In genomic region chr12:75977590-75977951, GRCh38 we compare ENCODE assay signal across 8 cellular contexts. TPM values are rescaled to one million over a fixed set of nuclear protein-coding genes. Genes with fewer than 3 reads are reported as not detected.
DNase-seq lines count a peak whose midpoint lies in the region; ATAC-seq and TF ChIP-seq lines count a peak whose summit lies in the region.

No MANE protein-coding gene starts in this region.

- ATAC-seq in GM19324 (IDR thresholded peaks at IDR 0.05; ENCODE audit: low FRiP score, unreplicated experiment) (peak; percentile 6), HG03354 (IDR thresholded peaks at IDR 0.05; ENCODE audit: poor library complexity, severe bottlenecking, unreplicated experiment) (peak; percentile 6), gastrocnemius medialis (no peak), HG03571 (IDR thresholded peaks at IDR 0.05; ENCODE audit: unreplicated experiment) (no peak)

- intact Hi-C loops in colonic mucosa (cut with DNase I) = no loop called here
- intact Hi-C loops in gastrocnemius medialis (cut with DNase I; ENCODE audit: low total_unique reads) = no loop called here

- H3K4me1 ChIP-seq in colonic mucosa (peaks cover 6% of the 10 kb centered on the region), gastrocnemius medialis (peaks cover 8 to 14% of the 10 kb centered on the region in 2 donors)

- H3K27ac ChIP-seq in colonic mucosa = peak overlapping the region; percentile 71
- peak overlapping the region; percentile 34 to 68 (median 54) for H3K27ac ChIP-seq in gastrocnemius medialis

- H3K4me3 ChIP-seq in colonic mucosa (no peak overlapping the region), gastrocnemius medialis (no peak overlapping the region)

- TF ChIP-seq POLR2A in gastrocnemius medialis (IDR thresholded peaks at IDR 0.05) = no peak

- no peak overlapping the region for H3K9ac ChIP-seq in colonic mucosa (ENCODE audit: low read depth in 2 of 2, low read length in 2 of 2)

- H3K9me3 ChIP-seq in colonic mucosa (no peaks in the 10 kb centered on the region), gastrocnemius medialis (no peaks in the 10 kb centered on the region)

- DNase-seq in colonic mucosa (no peak), gastrocnemius medialis (no peak), DMS79 treated with DMSO at 0.1 percent for 48 hours (lab: John Stamatoyannopoulos, UW) (no peak), HT-29 (ENCODE audit: low spot score) (no peak)
- DNase-seq in activated CD4-positive, CD25-positive, alpha-beta regulatory T cell (lab: John Stamatoyannopoulos, UW) = no peak

- H3K27me3 ChIP-seq in colonic mucosa (no peaks in the 10 kb centered on the region), gastrocnemius medialis (no peaks in the 10 kb centered on the region)

- no peaks in the 10 kb centered on the region for H3K36me3 ChIP-seq in colonic mucosa
- H3K36me3 ChIP-seq in gastrocnemius medialis = no peaks in the 10 kb centered on the region

- TF ChIP-seq CTCF in colonic mucosa (IDR thresholded peaks at IDR 0.05) (no peak), gastrocnemius medialis (IDR thresholded peaks at IDR 0.05 in 4 of 5, conservative IDR thresholded peaks at IDR 0.05 in 1 of 5) (no peak)

- in situ Hi-C loops in gastrocnemius medialis (cut with MboI; ENCODE audit: low sequenced_read_pairs in 4 of 4) = no loop called here

RNA-seq across cellular contexts. Expression of gene PHLDA1, which starts 54.0 kb away (rescaled TPM):
- total RNA-seq in colonic mucosa (10 to 100 TPM in 1 of 2 donors, 1 to 10 TPM in 1; 5.7 to 10.4 TPM), gastrocnemius medialis (10 to 100 TPM in 2 of 4 donors, 1 to 10 TPM in 2; 2.4 to 32.7 (median 7.9) TPM)
- total RNA-seq in HT-29 (2014; rRNA removed; shearing (Covaris generic)) = 38.5 and 41.7 TPM in 2 replicates

Comparison
In these comparisons a context has a peak if more than half of its experiments do, and no peak if none do; other contexts are left out.
1. ATAC-seq: peak in GM19324 (single experiment) and HG03354 (single experiment); none in gastrocnemius medialis (0 of 2) and HG03571 (single experiment).